Comparison of ENCODE assay signal across 14 cellular contexts in the genomic region with DNA sequence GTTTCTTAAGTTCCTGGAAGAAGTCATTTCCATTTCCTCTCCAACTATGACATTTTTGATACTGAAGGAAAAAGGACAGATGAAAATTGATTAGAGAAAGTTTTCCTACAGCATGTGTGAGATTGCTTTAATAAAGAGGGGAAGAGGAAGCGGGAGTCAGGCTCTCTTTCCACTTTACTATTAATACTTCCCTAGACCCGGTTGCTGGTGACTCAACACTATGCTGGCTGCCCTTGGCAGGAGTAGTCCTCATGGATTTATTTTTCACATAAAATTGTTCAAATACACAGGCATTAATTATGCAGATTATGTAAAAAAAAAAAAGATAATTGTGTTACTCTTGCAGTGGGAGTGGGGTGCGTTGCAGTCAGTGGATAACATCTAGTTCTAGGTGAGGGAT.
"Had no signal": no experiment of that assay in that cellular context is flagged by ENCODE, and none has a peak within 500 bp of the region (broad histone marks: within the 10 kb centered on the region; RNA-seq: fewer than 3 reads in every experiment).

No MANE protein-coding gene starts in this region.

- H3K4me1 ChIP-seq: lower lobe of right lung, parathyroid adenoma, tibial nerve had no signal

- H3K4me3 ChIP-seq: lower lobe of right lung, tibial nerve had no signal

- H3K9ac ChIP-seq: parathyroid adenoma had no signal

- H3K27ac ChIP-seq: brain microvascular endothelial cell, lower lobe of right lung, parathyroid adenoma, tibial nerve had no signal

- DNase-seq: activated CD4-positive, alpha-beta T cell treated with anti-CD3 and anti-CD28 coated beads, Interleukin-2, amount 50 U/mL, for 1 hour; activated CD4-positive, CD25-positive, alpha-beta regulatory T cell; activated naive CD4-positive, alpha-beta T cell treated with anti-CD3 and anti-CD28 coated beads, Interleukin-2, amount 10 ng/mL, durations not matched to agents 7 days and 5 days; activated T-cell treated with anti-CD3 and anti-CD28 coated beads for 4 hours; brain microvascular endothelial cell; glutamatergic neuron; left cardiac atrium; lower lobe of right lung; naive thymus-derived CD4-positive, alpha-beta T cell; small intestine; T-helper 2 cell had no signal

- H3K27me3 ChIP-seq: brain microvascular endothelial cell, tibial nerve had no signal

- H2AFZ ChIP-seq: parathyroid adenoma had no signal

- H3K9me3 ChIP-seq: lower lobe of right lung, tibial nerve had no signal

- ATAC-seq: activated T-helper 17 cell treated with anti-CD3 and anti-CD28 coated beads, Interleukin-2, amount 50 U/mL, for 72 hours; left cardiac atrium; lower lobe of right lung; naive thymus-derived CD4-positive, alpha-beta T cell had no signal

- H3K36me3 ChIP-seq: brain microvascular endothelial cell, lower lobe of right lung, tibial nerve had no signal
